8 cellular contexts compared by ENCODE assay signal in genomic region chr5:138542120-138542955, GRCh38. TPM values are rescaled to one million over a fixed set of nuclear protein-coding genes. Genes with fewer than 3 reads are reported as not detected.
A peak's percentile ranks its signal among the peaks of the same experiment; 100 is the strongest.
DNase-seq lines count a peak whose midpoint lies in the region; ATAC-seq and TF ChIP-seq lines count a peak whose summit lies in the region.

No MANE protein-coding gene starts in this region.

- peak overlapping the region; percentile 97 for H3K4me2 ChIP-seq in PC-3 (ENCODE audit: low read length)

- CTCF ChIA-PET in PC-3 (lab: Charles Lee): no interaction called here

- TF ChIP-seq CTCF in PC-3 (conservative IDR thresholded peaks at IDR 0.05; ENCODE audit: low read depth, low read length): no peak
- TF ChIP-seq CTCF in coronary artery (IDR thresholded peaks at IDR 0.05): no peak

- POLR2A ChIA-PET in PC-3 (lab: Charles Lee; ENCODE audit: unreplicated experiment): interaction anchor here (0.5 to 0.9 kb wide), 3 partner anchors 33 to 1072 kb away, joined by 4 to 5 read pairs (median 4); partner anchors contain the start of gene HSPA9

- H3K9me3 ChIP-seq in PC-3 (ENCODE audit: low read length): no peaks in the 10 kb centered on the region

- no peaks in the 10 kb centered on the region for H3K27me3 ChIP-seq in PC-3 (ENCODE audit: low read length)

- ATAC-seq in activated CD4-positive, CD25-positive, alpha-beta regulatory T cell treated with anti-CD3 and anti-CD28 coated beads, Interleukin-2, amount 50 U/mL, for 24 hours: peak; percentile 24 to 38
- ATAC-seq in PC-3: no peak
- ATAC-seq in HG03469 (IDR thresholded peaks at IDR 0.05; ENCODE audit: unreplicated experiment): no peak
- no peak for ATAC-seq in HG03342 (IDR thresholded peaks at IDR 0.05; ENCODE audit: unreplicated experiment)

- intact Hi-C loops in PC-3 (cut with micrococcal nuclease): no loop called here

- no peaks in the 10 kb centered on the region for H3K9me2 ChIP-seq in PC-3 (replicated peaks; ENCODE audit: low read length)

- H3F3A ChIP-seq in PC-3 (ENCODE audit: low read length, unreplicated experiment): no peaks in the 10 kb centered on the region

- H3K4me3 ChIP-seq in PC-3 (ENCODE audit: low read length): peak overlapping the region; percentile 93
- peak overlapping the region; percentile 84 for H3K4me3 ChIP-seq in coronary artery

- H3K36me3 ChIP-seq in PC-3 (ENCODE audit: low read depth, low read length): peaks cover 11% of the 10 kb centered on the region

- peak overlapping the region; percentile 98 for H3K9ac ChIP-seq in PC-3 (ENCODE audit: low read length)

- peak overlapping the region; percentile 57; the same call in 1 of the 2 replicates for H2AFZ ChIP-seq in PC-3 (ENCODE audit: low read length)

- no peak for DNase-seq in activated CD4-positive, CD25-positive, alpha-beta regulatory T cell treated with anti-CD3 and anti-CD28 coated beads, Interleukin-2, amount 50 U/mL, for 72 hours
- DNase-seq in PC-3 (no peak), coronary artery (ENCODE audit: low spot score) (no peak), mucosa of gallbladder (ENCODE audit: low spot score) (peak; percentile 11), NCI-H2196 treated with DMSO at 0.1 percent for 48 hours (lab: John Stamatoyannopoulos, UW; ENCODE audit: unreplicated experiment) (no peak)

- H3K27ac ChIP-seq in PC-3 (ENCODE audit: low read length) (peak overlapping the region; percentile 65), coronary artery (peak overlapping the region; percentile 95 to 99)

- peaks cover 35% of the 10 kb centered on the region for H4K20me1 ChIP-seq in PC-3 (ENCODE audit: low read length)

- H3K4me1 ChIP-seq in PC-3 (ENCODE audit: insufficient read depth, low read length): peaks cover 38% of the 10 kb centered on the region

- H3K79me2 ChIP-seq in PC-3 (ENCODE audit: low read length): peaks cover 89% of the 10 kb centered on the region

- BruUV-seq in PC-3 (replicated peaks; lab: Mats Ljungman, UMichigan): TSS peak; percentile 51

RNA-seq across cellular contexts. Expression of gene ETF1, which starts 0.7 kb away (rescaled TPM):
- total RNA-seq in PC-3 (2014; rRNA removed) (57.3 and 64.1 TPM in 2 replicates), mucosa of gallbladder (63.1 TPM)

RNA-seq across cellular contexts. Expression of gene HSPA9, which starts 32.9 kb away (rescaled TPM):
- total RNA-seq in PC-3 (2014; rRNA removed) (346 and 432 TPM in 2 replicates), mucosa of gallbladder (170 TPM)

Comparison
In these comparisons a context has a peak if more than half of its experiments do, and no peak if none do; other contexts are left out.
1. ATAC-seq: peak in activated CD4-positive, CD25-positive, alpha-beta regulatory T cell treated with anti-CD3 and anti-CD28 coated beads, Interleukin-2, amount 50 U/mL, for 24 hours (2 of 2); none in PC-3 (single experiment), HG03469 (single experiment) and HG03342 (single experiment).